In genomic region chr20:47557791-47558190, GRCh38 we compare ENCODE assay signal across 10 cellular contexts.
"Had no signal": no experiment of that assay in that cellular context is flagged by ENCODE, and none has a peak within 500 bp of the region (broad histone marks: within the 10 kb centered on the region; RNA-seq: fewer than 3 reads in every experiment).

No MANE protein-coding gene starts in this region.

- H3K4me3 ChIP-seq: heart left ventricle, stomach, vagina had no signal

- H3K27me3 ChIP-seq: heart left ventricle, stomach, vagina had no signal

- DNase-seq: activated CD4-positive, alpha-beta T cell treated with anti-CD3 and anti-CD28 coated beads for 48 hours; activated CD8-positive, alpha-beta memory T cell treated with anti-CD3 and anti-CD28 coated beads, Interleukin-2, amount 50 U/mL, for 48 hours; activated CD8-positive, alpha-beta T cell treated with anti-CD3 and anti-CD28 coated beads, Interleukin-2, amount 10 ng/mL, durations not matched to agents 7 days and 5 days; activated naive CD8-positive, alpha-beta T cell treated with anti-CD3 and anti-CD28 coated beads, Interleukin-2, amount 50 U/mL, for 24 hours; heart left ventricle; retina; stimulated activated CD4-positive, alpha-beta T cell treated with anti-CD3 and anti-CD28 coated beads, Interleukin-15, amount 100 ng/mL, for 24 hours; stimulated activated CD4-positive, alpha-beta T cell treated with anti-CD3 and anti-CD28 coated beads, Interleukin-4, amount 100 ng/mL, for 4 hours; stomach had no signal

- H3K36me3 ChIP-seq: heart left ventricle, stomach, vagina had no signal

- H3K9me3 ChIP-seq: stomach, vagina had no signal
